ENCODE assay signal across 18 cellular contexts in genomic region chr9:16928179-16928945, GRCh38. TPM values are rescaled to one million over a fixed set of nuclear protein-coding genes. Genes with fewer than 3 reads are reported as not detected.
DNase-seq lines count a peak whose midpoint lies in the region; ATAC-seq, FAIRE-seq and TF ChIP-seq lines count a peak whose summit lies in the region.
"Had no signal": no experiment of that assay in that cellular context is flagged by ENCODE, and none has a peak within 500 bp of the region (broad histone marks: within the 10 kb centered on the region; RNA-seq: fewer than 3 reads in every experiment).

No MANE protein-coding gene starts in this region.

- H2BK120ac ChIP-seq in H1 (replicated peaks; ENCODE audit: low read depth, low read length), result no peak overlapping the region
- no peak overlapping the region for H2BK120ac ChIP-seq in neuronal stem cell (ENCODE audit: low read depth, low read length)

- 86% methylated on average over 5 of the region's 5 CpGs; no CpG with 5 or more reads in 1 of the 2 experiments for WGBS in H1 (ENCODE audit: extremely low coverage in 1 of 2, insufficient coverage in 1 of 2, insufficient read length in 1 of 2, insufficient replicate concordance in 2 of 2, low coverage in 1 of 2, low lambda C conversion rate in 2 of 2, missing lambda C conversion rate in 1 of 2), 2 experiments
- no CpG with 5 or more reads among the region's 5 CpGs for WGBS in neuronal stem cell (ENCODE audit: extremely low coverage in 2 of 2, insufficient read length in 2 of 2, insufficient replicate concordance in 1 of 2), 2 donors

- TF ChIP-seq EP300 in H1 (IDR thresholded peaks at IDR 0.05; ENCODE audit: borderline replicate concordance in 1 of 2, low read depth in 2 of 2, low read length in 2 of 2), result no peak

- peaks cover 10 to 16% of the 10 kb centered on the region in 2 experiments; a peak in 3 of 4 replicates for H3K9me3 ChIP-seq in H1 (ENCODE audit: insufficient read depth in 2 of 2, low read depth in 1 of 2, low read length in 1 of 2)
- H3K9me3 ChIP-seq in neuronal stem cell (replicated peaks in 1 of 2; ENCODE audit: control insufficient read depth in 2 of 2, insufficient read depth in 1 of 2, low read depth in 1 of 2, low read length in 2 of 2), result peaks cover 0 to 2% of the 10 kb centered on the region in 2 donors

- H2BK12ac ChIP-seq in H1 (ENCODE audit: low read depth, low read length) (no peak overlapping the region), neuronal stem cell (ENCODE audit: low read length) (no peak overlapping the region)

- TF ChIP-seq POLR2A in H54 (IDR thresholded peaks at IDR 0.05; ENCODE audit: low read depth, low read length), result no peak
- TF ChIP-seq POLR2A in H1 (IDR thresholded peaks at IDR 0.05; ENCODE audit: control extremely low read depth in 1 of 2, low read depth in 2 of 2, low read length in 2 of 2), result no peak

- no peak overlapping the region for H3K56ac ChIP-seq in H1 (replicated peaks; ENCODE audit: insufficient read length, low read depth, low read length)

- ATAC-seq in HG03354 (IDR thresholded peaks at IDR 0.05; ENCODE audit: poor library complexity, severe bottlenecking, unreplicated experiment), result no peak
- ATAC-seq: activated CD8-positive, alpha-beta T cell treated with anti-CD3 and anti-CD28 coated beads, Interleukin-2, amount 10 ng/mL, durations not matched to agents 7 days and 5 days; left cardiac atrium; Right ventricle myocardium inferior; stimulated activated naive B cell treated with anti-CD40 and anti-IgM and Interleukin-4, amounts not matched to agents 10 μg/mL and 1 μg/mL and 100 μg/mL, for 72 hours had no signal

- H3K18ac ChIP-seq in H1 (ENCODE audit: extremely low read depth, low read length) (no peak overlapping the region), neuronal stem cell (ENCODE audit: low read length) (no peak overlapping the region)

- no peak overlapping the region for H4K5ac ChIP-seq in H1 (ENCODE audit: insufficient read length, low read depth, low read length)

- no peak overlapping the region for H3K4me3 ChIP-seq in H1 (ENCODE audit: extremely low read depth in 1 of 4, insufficient read depth in 2 of 4, low read depth in 3 of 4, low read length in 4 of 4)
- H3K4me3 ChIP-seq in neuronal stem cell (ENCODE audit: low read length in 2 of 2), result no peak overlapping the region
- H3K4me3 ChIP-seq: BLaER1, dorsolateral prefrontal cortex, tibial nerve had no signal

- H3K79me1 ChIP-seq in H1 (ENCODE audit: low read depth, low read length), result no peaks in the 10 kb centered on the region
- no peaks in the 10 kb centered on the region for H3K79me1 ChIP-seq in neuronal stem cell (ENCODE audit: low read depth, low read length)

- H4K91ac ChIP-seq in H1 (replicated peaks; ENCODE audit: insufficient read length, low read length) (no peak overlapping the region), neuronal stem cell (ENCODE audit: low read depth, low read length, poor library complexity) (no peak overlapping the region)

- no peak overlapping the region for H3K9ac ChIP-seq in H1 (replicated peaks in 1 of 4; ENCODE audit: extremely low read depth in 1 of 4, low read depth in 3 of 4, low read length in 3 of 4)
- H3K9ac ChIP-seq in neuronal stem cell (ENCODE audit: low read depth, low read length, poor library complexity), result no peak overlapping the region
- H3K9ac ChIP-seq: BLaER1 had no signal

- H4K8ac ChIP-seq in H1 (ENCODE audit: extremely low read depth, insufficient read depth, low read length) (no peak overlapping the region), neuronal stem cell (ENCODE audit: low read depth, low read length) (no peak overlapping the region)

- H3K4ac ChIP-seq in H1 (replicated peaks; ENCODE audit: insufficient read length, low read depth, low read length) (no peak overlapping the region), neuronal stem cell (ENCODE audit: low read length) (no peak overlapping the region)

- TF ChIP-seq CTCF in H1 (IDR thresholded peaks at IDR 0.05; ENCODE audit: control extremely low read depth in 1 of 3, insufficient read depth in 1 of 3, low read depth in 1 of 3, low read length in 3 of 3), result no peak

- POLR2A ChIA-PET in H1 (lab: Charles Lee; ENCODE audit: partially characterized antibody), result no interaction called here

- H3K27ac ChIP-seq in H1 (ENCODE audit: low read depth, low read length) (no peak overlapping the region), neuronal stem cell (replicated peaks; ENCODE audit: low read length) (no peak overlapping the region)
- H3K27ac ChIP-seq: BLaER1, dorsolateral prefrontal cortex, tibial nerve had no signal

- H3K36me3 ChIP-seq in H1 (ENCODE audit: control insufficient read depth in 2 of 4, insufficient read depth in 4 of 4, low read length in 3 of 4), result no peaks in the 10 kb centered on the region; a peak in 1 of 8 replicates
- no peaks in the 10 kb centered on the region for H3K36me3 ChIP-seq in neuronal stem cell (replicated peaks in 1 of 2; ENCODE audit: control insufficient read depth in 2 of 2, insufficient read depth in 2 of 2, low read length in 2 of 2)
- H3K36me3 ChIP-seq: BLaER1, tibial nerve had no signal

- H2AFZ ChIP-seq in H1 (ENCODE audit: low read length), result no peak overlapping the region
- H2AFZ ChIP-seq in neuronal stem cell (ENCODE audit: low read length), result no peak overlapping the region

- no peaks in the 10 kb centered on the region for H4K20me1 ChIP-seq in H1 (replicated peaks in 1 of 2; ENCODE audit: control insufficient read depth in 1 of 2, insufficient read depth in 2 of 2, low read length in 2 of 2)
- H4K20me1 ChIP-seq: BLaER1 had no signal

- H3K4me2 ChIP-seq in H1 (ENCODE audit: insufficient read depth in 1 of 2, low read depth in 2 of 2, low read length in 2 of 2) (no peak overlapping the region), neuronal stem cell (ENCODE audit: insufficient read depth, low read length, poor library complexity, severe bottlenecking) (no peak overlapping the region)
- H3K4me2 ChIP-seq: BLaER1 had no signal

- H2BK20ac ChIP-seq in H1 (ENCODE audit: low read length), result 0 out of 2 replicates have a peak overlapping the region, but pooled peaks have one; percentile 25

- H2BK15ac ChIP-seq in H1 (ENCODE audit: low read length) (no peak overlapping the region), neuronal stem cell (ENCODE audit: low read length) (no peak overlapping the region)

- no peaks in the 10 kb centered on the region for H3K4me1 ChIP-seq in H1 (replicated peaks in 1 of 4; ENCODE audit: control insufficient read depth in 3 of 4, insufficient read depth in 4 of 4, low read length in 3 of 4)
- H3K4me1 ChIP-seq in neuronal stem cell (ENCODE audit: control insufficient read depth in 2 of 2, insufficient read depth in 1 of 2, low read depth in 1 of 2, low read length in 2 of 2), result no peaks in the 10 kb centered on the region
- H3K4me1 ChIP-seq: BLaER1, tibial nerve had no signal

- CTCF ChIA-PET in H1 (lab: Charles Lee; ENCODE audit: partially characterized antibody), result interaction anchor here (0.7 to 1.0 kb wide), 2 partner anchors 22 to 151 kb away, joined by 3 read pairs; no protein-coding TSS in a partner anchor

- peak; percentile 57 for DNase-seq in H54 (ENCODE audit: insufficient read length, low spot score)
- peak; percentile 19 to 59 for DNase-seq in NCI-H524 (lab: John Stamatoyannopoulos, UW)
- DNase-seq in H1 (ENCODE audit: low read depth in 1 of 2, low spot score in 2 of 2), result no peak
- DNase-seq in neuronal stem cell (ENCODE audit: low spot score), result no peak
- DNase-seq in cerebellar cortex (ENCODE audit: low spot score), result no peak
- DNase-seq in COR-L47 (lab: John Stamatoyannopoulos, UW), result no peak
- DNase-seq: activated CD8-positive, alpha-beta T cell treated with anti-CD3 and anti-CD28 coated beads, Interleukin-2, amount 10 ng/mL, durations not matched to agents 7 days and 5 days; activated T-cell treated with anti-CD3 and anti-CD28 coated beads, Interleukin-2, amount 50 U/mL, for 48 hours; dorsolateral prefrontal cortex; left cardiac atrium; NCI-H1092 treated with DMSO at 0.1 percent for 48 hours; NK-92 treated with Interleukin-12 subunit alpha and Interleukin-12 subunit beta, amount 100 ng/mL, for 24 hours; stimulated activated naive B cell treated with anti-CD40 and anti-IgM and Interleukin-4, amounts not matched to agents 10 μg/mL and 1 μg/mL and 100 μg/mL, for 72 hours had no signal

- H3K79me2 ChIP-seq in H1 (ENCODE audit: control insufficient read depth in 1 of 2, insufficient read depth in 2 of 2, low read length in 2 of 2), result no peaks in the 10 kb centered on the region

- H2BK5ac ChIP-seq in H1 (ENCODE audit: low read depth, low read length) (no peak overlapping the region), neuronal stem cell (ENCODE audit: low read length) (no peak overlapping the region)

- FAIRE-seq in H54 (lab: Jason Lieb, UNC) (peak; percentile 99), H1 (lab: Jason Lieb, UNC) (no peak)

- no peaks in the 10 kb centered on the region for H3K23me2 ChIP-seq in H1 (ENCODE audit: low read depth, low read length)

- H3K23ac ChIP-seq in H1 (ENCODE audit: insufficient read length) (no peak overlapping the region), neuronal stem cell (ENCODE audit: low read depth, low read length, poor library complexity) (no peak overlapping the region)

- H3K14ac ChIP-seq in H1 (ENCODE audit: insufficient read length) (no peak overlapping the region), neuronal stem cell (ENCODE audit: low read length) (no peak overlapping the region)

- no peak for TF ChIP-seq RAD21 in H1 (IDR thresholded peaks at IDR 0.05 in 1 of 2, conservative IDR thresholded peaks at IDR 0.05 in 1 of 2; ENCODE audit: low read depth in 2 of 2, low read length in 2 of 2)

- H2AK5ac ChIP-seq in H1 (ENCODE audit: low read depth, low read length) (no peak overlapping the region), neuronal stem cell (ENCODE audit: low read depth, low read length) (peak overlapping the region; percentile 6)

- H3K27me3 ChIP-seq in H1 (replicated peaks in 1 of 4; ENCODE audit: control insufficient read depth in 3 of 4, extremely low read depth in 1 of 4, insufficient read depth in 3 of 4, low read length in 3 of 4), result no peaks in the 10 kb centered on the region
- no peaks in the 10 kb centered on the region for H3K27me3 ChIP-seq in neuronal stem cell (ENCODE audit: control insufficient read depth in 3 of 3, insufficient read depth in 3 of 3, low read depth in 1 of 3, low read length in 3 of 3)
- H3K27me3 ChIP-seq: BLaER1, dorsolateral prefrontal cortex, tibial nerve had no signal

TF ChIP-seq in H1, 55 proteins besides CTCF, POLR2A, EP300 and RAD21 (continues in another document):
- no peak for TF ChIP-seq TAF7 (optimal IDR thresholded peaks at IDR 0.05; ENCODE audit: borderline replicate concordance, low read depth, low read length)

RNA-seq across cellular contexts. Expression of gene BNC2, which starts 57.9 kb away (rescaled TPM):
- total RNA-seq in H1 (2021; fragmentation: NEBNext Ultra II Directional; extraction: Animal tissue kit (Norgen Biotek cat#: 25700)), result 26.8 and 28.1 TPM in 2 replicates
- 11.3 and 16.0 TPM in 2 replicates for polyA plus RNA-seq in H1 (2011; rRNA removed)
- polyA plus RNA-seq in H1 (2011; cell fraction: cytosol; rRNA removed), result 15.0 TPM
- 24.5 TPM for polyA plus RNA-seq in H1 (2011; cell fraction: nucleus; rRNA removed)
- 13.5 to 21.7 TPM (median 16.4 TPM) in 4 replicates for polyA plus RNA-seq in H1 (2012, experiment 1 of 2)
- 0.97 TPM for polyA plus RNA-seq in H1 (2012, experiment 2 of 2)
- polyA plus RNA-seq in H1 (2013, experiment 1 of 2), result 3.9 TPM
- polyA plus RNA-seq in H1 (2013, experiment 2 of 2), result 3.4 TPM
- polyA minus RNA-seq in H1 (2011; rRNA and poly(A)+ RNA removed), result 100 and 146 TPM in 2 replicates
- 19.4 TPM for polyA minus RNA-seq in H1 (2011; cell fraction: cytosol; rRNA and poly(A)+ RNA removed)
- polyA minus RNA-seq in H1 (2011; cell fraction: nucleus; rRNA and poly(A)+ RNA removed), result 85.0 TPM
- polyA plus RNA-seq in neuronal stem cell (2013, experiment 1 of 2), result 0.61 TPM
- polyA plus RNA-seq in neuronal stem cell (2013, experiment 2 of 2), result 0.60 TPM
- total RNA-seq: activated CD8-positive, alpha-beta T cell treated with anti-CD3 and anti-CD28 coated beads, Interleukin-2, amount 10 ng/mL, durations not matched to agents 7 days and 5 days had no signal
- polyA plus RNA-seq: IgD-negative memory B cell had no signal

Comparison
In these comparisons a context has a peak if more than half of its experiments do, and no peak if none do; other contexts are left out.
1. DNase-seq: peak in H54 (single experiment) and NCI-H524 (2 of 2); none in H1 (0 of 2), neuronal stem cell (single experiment), cerebellar cortex (single experiment) and COR-L47 (single experiment).